ENCODE assay signal across 22 cellular contexts in the genomic region with DNA sequence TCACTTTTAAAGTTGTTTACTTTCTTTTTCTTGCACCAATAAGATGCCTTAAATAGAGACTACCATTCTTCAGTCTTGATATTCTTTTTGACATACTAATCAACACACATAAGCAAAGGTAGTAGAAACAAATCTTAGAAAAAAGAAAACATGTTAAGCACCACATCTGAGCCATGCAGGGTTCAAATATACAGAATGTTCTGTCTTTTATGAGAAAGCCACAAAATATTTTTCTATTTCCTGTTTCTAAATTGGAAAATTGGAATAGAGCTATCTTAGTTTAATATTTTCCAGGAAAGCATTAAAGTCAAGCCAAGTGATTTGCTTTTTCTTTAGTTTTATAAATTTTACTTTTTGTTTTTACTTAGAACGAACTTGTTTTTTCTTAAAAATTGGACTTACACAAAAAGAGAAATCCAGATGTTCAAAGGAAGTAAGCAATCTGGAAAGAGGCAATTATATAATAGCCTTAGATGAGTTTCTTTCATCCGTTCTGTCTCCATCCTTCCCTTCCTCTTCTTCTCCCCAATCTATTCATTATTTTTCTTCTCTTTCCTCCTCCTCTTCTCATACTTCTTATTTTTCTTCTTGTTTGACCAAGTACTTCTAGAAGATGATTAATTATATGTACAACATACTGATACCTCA.
"Had no signal": no experiment of that assay in that cellular context is flagged by ENCODE, and none has a peak within 500 bp of the region (broad histone marks: within the 10 kb centered on the region; RNA-seq: fewer than 3 reads in every experiment).

No MANE protein-coding gene starts in this region.

- H3K36me3 ChIP-seq: brain microvascular endothelial cell, esophagus muscularis mucosa, neural progenitor cell, prostate gland, stomach, upper lobe of left lung had no signal

- H3K4me3 ChIP-seq: neural progenitor cell, prostate gland, skin epidermis, stomach, upper lobe of left lung had no signal

- H3K4me1 ChIP-seq: esophagus muscularis mucosa, neural progenitor cell, prostate gland, stomach, upper lobe of left lung had no signal

- H3K27me3 ChIP-seq: brain microvascular endothelial cell, dorsolateral prefrontal cortex, esophagus muscularis mucosa, neural progenitor cell, stomach, upper lobe of left lung had no signal

- ATAC-seq: activated CD4-positive, CD25-positive, alpha-beta regulatory T cell treated with anti-CD3 and anti-CD28 coated beads, Interleukin-2, amount 50 U/mL, for 24 hours; activated naive CD8-positive, alpha-beta T cell treated with anti-CD3 and anti-CD28 coated beads, Interleukin-2, amount 50 U/mL, for 24 hours; effector memory CD8-positive, alpha-beta T cell; left colon; naive thymus-derived CD4-positive, alpha-beta T cell; SK-N-SH treated with all-trans-retinoic acid at 6 μM for 48 hours; stimulated activated memory B cell treated with anti-CD40 and anti-IgM and Interleukin-4, amounts not matched to agents 10 μg/mL and 1 μg/mL and 100 μg/mL, for 72 hours had no signal

- H3K9me3 ChIP-seq: prostate gland had no signal

- DNase-seq: activated CD4-positive, alpha-beta memory T cell treated with anti-CD3 and anti-CD28 coated beads, Interleukin-2, amount 10 ng/mL, durations not matched to agents 7 days and 5 days; activated CD4-positive, alpha-beta T cell treated with anti-CD3 and anti-CD28 coated beads, Interleukin-2, amount 10 ng/mL, durations not matched to agents 24 days and 14 days; activated gamma-delta T cell; activated naive CD4-positive, alpha-beta T cell treated with anti-CD3 and anti-CD28 coated beads, Interleukin-2, amount 50 U/mL, for 16 hours; activated naive CD8-positive, alpha-beta T cell treated with anti-CD3 and anti-CD28 coated beads, Interleukin-2, amount 50 U/mL, for 24 hours; activated T-cell treated with anti-CD3 and anti-CD28 coated beads for 4 hours; brain microvascular endothelial cell; central memory CD4-positive, alpha-beta T cell; effector memory CD8-positive, alpha-beta T cell; left colon; naive thymus-derived CD4-positive, alpha-beta T cell; stomach; upper lobe of left lung had no signal

- H3K27ac ChIP-seq: brain microvascular endothelial cell, esophagus muscularis mucosa, neural progenitor cell, prostate gland, upper lobe of left lung, VCaP had no signal
